ENCODE assay signal across 33 cellular contexts in the genomic region with DNA sequence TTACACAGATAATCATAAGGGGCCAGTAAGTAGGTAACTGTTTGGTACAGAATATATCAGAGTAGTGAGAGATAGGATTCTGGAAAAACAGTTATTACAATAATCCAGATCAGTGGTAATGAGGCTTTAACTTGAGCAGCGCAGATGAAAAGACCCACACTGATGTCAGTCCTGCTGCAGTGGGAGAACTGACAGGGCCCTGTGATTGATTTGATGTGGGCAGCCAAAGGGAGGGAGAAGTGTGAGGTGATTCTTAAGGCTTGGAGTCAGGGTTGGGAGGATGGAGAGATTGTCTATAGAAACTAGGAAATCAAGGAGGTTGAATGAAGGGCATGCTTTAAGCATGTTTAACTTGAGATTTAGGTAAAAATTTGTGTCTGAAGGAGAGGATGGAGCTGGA.
"Had no signal": no experiment of that assay in that cellular context is flagged by ENCODE, and none has a peak within 500 bp of the region (broad histone marks: within the 10 kb centered on the region; RNA-seq: fewer than 3 reads in every experiment).

No MANE protein-coding gene starts in this region.

- H3K27me3 Mint-ChIP-seq: activated B cell treated with CpG ODN at 0.5 μM for 24 hours; activated naive CD4-positive, alpha-beta T cell treated with anti-CD3 and anti-CD28 coated beads, Interleukin-2, amount 50 U/mL, for 24 hours; activated naive CD8-positive, alpha-beta T cell treated with anti-CD3 and anti-CD28 coated beads, Interleukin-2, amount 10 ng/mL, durations not matched to agents 7 days and 5 days; effector memory CD8-positive, alpha-beta T cell; T-helper 17 cell had no signal

- H3K36me3 ChIP-seq: esophagus muscularis mucosa, gastrocnemius medialis, heart left ventricle, WERI-Rb-1 had no signal

- H3K9me3 Mint-ChIP-seq: activated B cell treated with CpG ODN at 0.5 μM for 24 hours; activated naive CD4-positive, alpha-beta T cell treated with anti-CD3 and anti-CD28 coated beads for 36 hours; activated naive CD4-positive, alpha-beta T cell treated with anti-CD3 and anti-CD28 coated beads, Interleukin-2, amount 50 U/mL, for 24 hours; activated naive CD8-positive, alpha-beta T cell treated with anti-CD3 and anti-CD28 coated beads, Interleukin-2, amount 10 ng/mL, durations not matched to agents 7 days and 5 days; effector memory CD8-positive, alpha-beta T cell had no signal

- H3K27ac Mint-ChIP-seq: activated B cell treated with CpG ODN at 0.5 μM for 24 hours; activated naive CD4-positive, alpha-beta T cell treated with anti-CD3 and anti-CD28 coated beads for 36 hours; activated naive CD4-positive, alpha-beta T cell treated with anti-CD3 and anti-CD28 coated beads, Interleukin-2, amount 50 U/mL, for 24 hours; activated T-helper 1 cell treated with anti-CD3 and anti-CD28 coated beads, Interleukin-12 subunit alpha, Interleukin-12 subunit beta, Interleukin-2, Interleukin-4 antibody, amounts not matched to agents 30 ng/mL and 10 ng/mL and 1 ng/mL, durations not matched to agents 14 hours and 24 hours and 36 hours; activated T-helper 2 cell treated with anti-CD3 and anti-CD28 coated beads, Interferon-gamma antibody, Interleukin-2, Interleukin-4, amounts not matched to agents 10 μg/mL and 5 μg/mL and 100 μg/mL, durations not matched to agents 14 hours and 24 hours and 36 hours; effector memory CD8-positive, alpha-beta T cell; T-helper 17 cell; T-helper 2 cell treated with Interferon-gamma antibody and Interleukin-4, amounts not matched to agents 5 μg/mL and 100 μg/mL, for 36 hours had no signal

- ATAC-seq: activated CD4-positive, CD25-positive, alpha-beta regulatory T cell treated with anti-CD3 and anti-CD28 coated beads, Interleukin-2, amount 50 U/mL, for 24 hours; activated T-cell treated with anti-CD3 and anti-CD28 coated beads, Interleukin-2, amount 50 U/mL, for 4 hours; body of pancreas; effector memory CD8-positive, alpha-beta T cell; foreskin keratinocyte; gastrocnemius medialis; heart left ventricle; T-helper 17 cell had no signal

- H3K4me3 ChIP-seq: body of pancreas, esophagus muscularis mucosa, gastrocnemius medialis, heart left ventricle had no signal

- H3K27me3 ChIP-seq: body of pancreas, esophagus muscularis mucosa, foreskin keratinocyte, gastrocnemius medialis had no signal

- H3K4me3 Mint-ChIP-seq: activated B cell treated with CpG ODN at 0.5 μM for 24 hours; activated naive CD4-positive, alpha-beta T cell treated with anti-CD3 and anti-CD28 coated beads for 36 hours; activated naive CD4-positive, alpha-beta T cell treated with anti-CD3 and anti-CD28 coated beads, Interleukin-2, amount 50 U/mL, for 24 hours; activated naive CD8-positive, alpha-beta T cell treated with anti-CD3 and anti-CD28 coated beads, Interleukin-2, amount 10 ng/mL, durations not matched to agents 7 days and 5 days; activated T-cell treated with anti-CD3 and anti-CD28 coated beads, Interleukin-2, amount 50 U/mL, for 4 hours; activated T-helper 1 cell treated with anti-CD3 and anti-CD28 coated beads, Interleukin-12 subunit alpha, Interleukin-12 subunit beta, Interleukin-2, Interleukin-4 antibody, amounts not matched to agents 30 ng/mL and 10 ng/mL and 1 ng/mL, durations not matched to agents 14 hours and 24 hours and 36 hours; effector memory CD8-positive, alpha-beta T cell; T-helper 17 cell; T-helper 2 cell treated with Interferon-gamma antibody and Interleukin-4, amounts not matched to agents 5 μg/mL and 100 μg/mL, for 36 hours had no signal

- H3K4me1 ChIP-seq: body of pancreas, esophagus muscularis mucosa, foreskin keratinocyte, gastrocnemius medialis, heart left ventricle had no signal

- DNase-seq: activated B cell treated with CpG ODN at 0.5 μM for 24 hours; activated CD4-positive, alpha-beta T cell treated with anti-CD3 and anti-CD28 coated beads for 48 hours; activated CD4-positive, alpha-beta T cell treated with anti-CD3 and anti-CD28 coated beads, Interleukin-2, amount 50 U/mL, for 1 hour; activated CD4-positive, alpha-beta T cell treated with anti-CD3 and anti-CD28 coated beads, Interleukin-2, amount 50 U/mL, for 48 hours; activated CD8-positive, alpha-beta memory T cell treated with anti-CD3 and anti-CD28 coated beads, Interleukin-2, amount 50 U/mL, for 48 hours; activated effector memory CD4-positive, alpha-beta T cell treated with anti-CD3 and anti-CD28 coated beads, Interleukin-2, amount 50 U/mL, for 16 hours; activated naive CD4-positive, alpha-beta T cell treated with anti-CD3 and anti-CD28 coated beads for 36 hours; activated naive CD8-positive, alpha-beta T cell treated with anti-CD3 and anti-CD28 coated beads, Interleukin-2, amount 10 ng/mL, durations not matched to agents 7 days and 5 days; activated T-cell treated with anti-CD3 and anti-CD28 coated beads for 4 hours; activated T-cell treated with anti-CD3 and anti-CD28 coated beads, Interleukin-2, amount 50 U/mL, for 4 hours; amniotic stem cell; anterior cingulate cortex; body of pancreas; caudate nucleus; cortex of kidney; dermis blood vessel endothelial cell; effector CD4-positive, alpha-beta T cell; effector memory CD8-positive, alpha-beta T cell; erythroblast; foreskin keratinocyte; gastrocnemius medialis; glutamatergic neuron; heart left ventricle; T-helper 1 cell; T-helper 17 cell; T1000; WERI-Rb-1 had no signal

- H3K27ac ChIP-seq: body of pancreas, esophagus muscularis mucosa, foreskin keratinocyte, gastrocnemius medialis, heart left ventricle, WERI-Rb-1 had no signal

- H3K9me3 ChIP-seq: body of pancreas, esophagus muscularis mucosa, gastrocnemius medialis, heart left ventricle had no signal
